ENCODE assay signal across 8 cellular contexts in the genomic region with DNA sequence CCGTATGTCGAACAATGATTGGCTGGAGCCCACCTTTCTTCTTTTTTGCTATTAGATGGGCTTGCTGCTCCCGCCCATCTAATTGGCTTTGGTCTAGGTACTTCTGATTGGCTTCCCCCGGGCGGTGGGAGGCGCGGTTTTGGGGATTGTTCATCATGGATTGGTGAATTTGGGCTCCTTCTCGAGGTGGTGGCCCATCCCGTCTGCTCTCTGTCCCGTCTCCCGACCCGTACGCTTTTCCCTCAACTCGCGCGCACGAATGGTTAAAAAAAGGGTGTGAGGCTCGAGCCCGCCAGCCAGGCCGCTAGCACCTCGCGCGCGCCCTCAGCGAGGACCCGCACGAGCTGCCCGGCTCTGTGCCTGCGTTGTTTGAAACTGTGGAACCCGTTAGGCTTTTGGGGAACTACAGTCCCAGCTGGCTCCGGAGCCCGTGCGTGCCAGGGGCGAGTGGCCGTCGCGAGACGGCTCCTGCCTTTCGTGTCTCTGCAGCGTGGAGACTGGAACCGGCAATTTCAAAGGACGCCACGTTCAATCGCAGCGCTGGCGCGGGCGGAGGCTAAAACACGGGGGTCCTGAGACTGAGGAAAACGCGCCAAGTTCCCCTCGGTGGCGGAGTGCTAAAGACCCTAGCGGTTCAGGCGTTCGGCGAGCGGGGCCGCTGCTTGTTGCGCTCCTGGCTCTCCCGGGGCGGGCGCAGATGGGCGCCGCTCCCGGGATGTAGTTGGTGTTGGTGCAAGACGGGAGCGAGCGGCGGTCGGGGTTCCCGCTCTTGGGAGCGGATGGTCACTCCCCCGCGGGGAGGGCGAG. TPM values are rescaled to one million over a fixed set of nuclear protein-coding genes. Genes with fewer than 3 reads are reported as not detected.
A peak's percentile ranks its signal among the peaks of the same experiment; 100 is the strongest.
DNase-seq lines count a peak whose midpoint lies in the region; ATAC-seq, FAIRE-seq and TF ChIP-seq lines count a peak whose summit lies in the region.

A gene with protein sequence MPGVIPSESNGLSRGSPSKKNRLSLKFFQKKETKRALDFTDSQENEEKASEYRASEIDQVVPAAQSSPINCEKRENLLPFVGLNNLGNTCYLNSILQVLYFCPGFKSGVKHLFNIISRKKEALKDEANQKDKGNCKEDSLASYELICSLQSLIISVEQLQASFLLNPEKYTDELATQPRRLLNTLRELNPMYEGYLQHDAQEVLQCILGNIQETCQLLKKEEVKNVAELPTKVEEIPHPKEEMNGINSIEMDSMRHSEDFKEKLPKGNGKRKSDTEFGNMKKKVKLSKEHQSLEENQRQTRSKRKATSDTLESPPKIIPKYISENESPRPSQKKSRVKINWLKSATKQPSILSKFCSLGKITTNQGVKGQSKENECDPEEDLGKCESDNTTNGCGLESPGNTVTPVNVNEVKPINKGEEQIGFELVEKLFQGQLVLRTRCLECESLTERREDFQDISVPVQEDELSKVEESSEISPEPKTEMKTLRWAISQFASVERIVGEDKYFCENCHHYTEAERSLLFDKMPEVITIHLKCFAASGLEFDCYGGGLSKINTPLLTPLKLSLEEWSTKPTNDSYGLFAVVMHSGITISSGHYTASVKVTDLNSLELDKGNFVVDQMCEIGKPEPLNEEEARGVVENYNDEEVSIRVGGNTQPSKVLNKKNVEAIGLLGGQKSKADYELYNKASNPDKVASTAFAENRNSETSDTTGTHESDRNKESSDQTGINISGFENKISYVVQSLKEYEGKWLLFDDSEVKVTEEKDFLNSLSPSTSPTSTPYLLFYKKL (plus strand): TSS at position 584 of the 807 bp plus-strand sequence. CDS start 2,819 bp downstream, outside the sequence.

- H3K36me3 ChIP-seq in right atrium auricular region (peaks cover 9% of the 10 kb centered on the region), psoas muscle (ENCODE audit: insufficient read depth in 1 of 2, low read depth in 1 of 2) (peaks cover 0 to 16% of the 10 kb centered on the region in 2 donors)

- FAIRE-seq in urothelium cell line (lab: Jason Lieb, UNC) = peak; percentile 67

- H3K27ac ChIP-seq in angular gyrus (ENCODE audit: low read depth, low read length) = peak within 1 kb of the TSS; percentile 99
- peak within 1 kb of the TSS; percentile 95 to 98 for H3K27ac ChIP-seq in right atrium auricular region
- peak within 1 kb of the TSS; percentile 98 for H3K27ac ChIP-seq in psoas muscle

- intact Hi-C loops in psoas muscle (cut with DNase I) = loop anchor here in 1 of 2 donors (10.0 kb wide), 1 partner anchor 522 kb away; no protein-coding TSS in a partner anchor

- DNase-seq in NCI-H187 (lab: John Stamatoyannopoulos, UW) = peak; percentile 84 to 100
- peak; percentile 87 to 100 (median 97) for DNase-seq in T-helper 2 cell
- DNase-seq in right atrium auricular region (ENCODE audit: low spot score) = peak; percentile 99
- DNase-seq in psoas muscle = peak; percentile 98
- peak; percentile 94 for DNase-seq in urothelium cell line (ENCODE audit: low spot score)

- H3K4me1 ChIP-seq in right atrium auricular region = peaks cover 0 to 29% of the 10 kb centered on the region in 2 donors
- peaks cover 33% of the 10 kb centered on the region for H3K4me1 ChIP-seq in psoas muscle

- ATAC-seq in GM18498 (IDR thresholded peaks at IDR 0.05; ENCODE audit: unreplicated experiment) (peak; percentile 77), HG02938 (IDR thresholded peaks at IDR 0.05; ENCODE audit: unreplicated experiment) (peak; percentile 77), psoas muscle (peak; percentile 85 to 93 (median 88))

- 0 to 1% (median 0%) methylated on average over 74 to 76 of the region's 76 CpGs for WGBS in psoas muscle, 3 donors

- H3K4me3 ChIP-seq in right atrium auricular region (peak within 1 kb of the TSS; percentile 78 to 96), psoas muscle (peak within 1 kb of the TSS; percentile 84)

- H3K9me3 ChIP-seq in right atrium auricular region (no peaks in the 10 kb centered on the region), psoas muscle (no peaks in the 10 kb centered on the region)

- H3K27me3 ChIP-seq in right atrium auricular region (no peaks in the 10 kb centered on the region), psoas muscle (ENCODE audit: insufficient read depth in 3 of 3, low read length in 2 of 3) (no peaks in the 10 kb centered on the region)

- TF ChIP-seq CTCF in right atrium auricular region (IDR thresholded peaks at IDR 0.05) (no peak), psoas muscle (IDR thresholded peaks at IDR 0.05) (no peak)

RNA-seq across cellular contexts. Expression of the gene that starts here (rescaled TPM):
- total RNA-seq in right atrium auricular region (10 to 100 TPM; 14.9 to 16.2 TPM), psoas muscle (10 to 100 TPM; 12.1 to 19.3 (median 15.1) TPM)
- polyA plus RNA-seq in psoas muscle = 10 to 100 TPM in 1 of 3 donors, 1 to 10 TPM in 2; 8.4 to 19.3 (median 9.2) TPM

Comparison
In these comparisons a context has a peak if more than half of its experiments do, and no peak if none do; other contexts are left out.
1. Peak in every context shown above with its lines: DNase-seq, ATAC-seq, H3K4me3 ChIP-seq and H3K27ac ChIP-seq.